23 cellular contexts compared by ENCODE assay signal in the genomic region with DNA sequence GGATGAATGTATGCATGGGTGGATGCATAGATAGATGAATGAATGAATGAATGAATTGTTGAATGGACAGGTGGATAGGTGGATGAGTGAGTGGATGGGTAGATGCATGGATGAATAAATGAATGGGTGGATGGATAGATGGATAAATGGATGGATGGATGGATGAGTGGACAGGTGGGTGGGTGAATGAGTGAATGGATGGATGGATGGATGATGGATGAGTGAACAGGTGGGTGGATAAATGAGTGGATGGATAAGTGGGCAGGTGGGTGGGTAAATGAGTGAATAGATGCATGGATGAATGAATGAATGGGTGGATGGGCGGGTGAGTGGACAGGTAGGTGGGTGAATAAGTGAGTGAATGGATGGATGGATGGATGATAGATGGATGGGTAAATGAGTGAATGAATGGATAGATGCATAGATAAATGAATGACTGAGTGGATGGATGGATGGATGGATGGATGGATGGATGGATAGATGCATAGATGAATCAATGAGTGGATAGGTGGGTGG.
"Had no signal": no experiment of that assay in that cellular context is flagged by ENCODE, and none has a peak within 500 bp of the region (broad histone marks: within the 10 kb centered on the region; RNA-seq: fewer than 3 reads in every experiment).

No MANE protein-coding gene starts in this region.

- H3K4me3 ChIP-seq: left lung, lower lobe of right lung, pancreas, prostate gland, skin epidermis, tibial nerve, upper lobe of right lung, uterus had no signal

- H3K27ac ChIP-seq: left lung, lower lobe of right lung, pancreas, prostate gland, skin epidermis, tibial nerve, upper lobe of right lung, uterus had no signal

- DNase-seq: hippocampal formation; kidney; left colon; lower lobe of right lung; mammary epithelial cell; mesenchymal stem cell; nucleus accumbens; pancreas; retina; right cardiac atrium; stimulated activated CD4-positive, alpha-beta T cell treated with anti-CD3 and anti-CD28 coated beads, Interleukin-12 subunit alpha, Interleukin-12 subunit beta, amount 100 ng/mL, for 4 hours; stimulated activated CD4-positive, alpha-beta T cell treated with anti-CD3 and anti-CD28 coated beads, Interleukin-15, amount 100 ng/mL, for 24 hours; stimulated activated CD4-positive, alpha-beta T cell treated with anti-CD3 and anti-CD28 coated beads, Interleukin-2, amount 100 ng/mL, for 24 hours; stimulated activated CD4-positive, alpha-beta T cell treated with anti-CD3 and anti-CD28 coated beads, Interleukin-4, amount 100 ng/mL, for 1 hour; stimulated activated naive B cell treated with anti-CD40 and anti-IgM and Interleukin-4, amounts not matched to agents 10 μg/mL and 1 μg/mL and 100 μg/mL, for 72 hours had no signal

- H3K4me1 ChIP-seq: left lung, lower lobe of right lung, pancreas, prostate gland, tibial nerve, upper lobe of right lung, uterus had no signal

- ATAC-seq: left colon; left lung; lower lobe of right lung; naive thymus-derived CD8-positive, alpha-beta T cell; pancreas; right cardiac atrium; sciatic nerve; stimulated activated naive B cell treated with anti-CD40 and anti-IgM and Interleukin-4, amounts not matched to agents 10 μg/mL and 1 μg/mL and 100 μg/mL, for 72 hours; upper lobe of right lung had no signal

- H3K9me3 ChIP-seq: left lung, lower lobe of right lung, pancreas, prostate gland, tibial nerve, upper lobe of right lung, uterus had no signal

- H3K36me3 ChIP-seq: left lung, lower lobe of right lung, pancreas, prostate gland, tibial nerve, upper lobe of right lung, uterus had no signal
